In genomic region chr12:96192926-96193573, GRCh38 we compare ENCODE assay signal across 1 cellular context.
TF ChIP-seq lines count a peak whose summit lies in the region.

No MANE protein-coding gene starts in this region.

TF ChIP-seq in WTC11, 78 proteins besides CTCF, POLR2A, EP300 and RAD21 (continued from another document):
- no peak for TF ChIP-seq ZNF425 (CRISPR knock-in tag; conservative IDR thresholded peaks at IDR 0.05)
- no peak for TF ChIP-seq SOX15 (CRISPR knock-in tag; IDR thresholded peaks at IDR 0.05)
- no peak for TF ChIP-seq ZNF232 (CRISPR knock-in tag; IDR thresholded peaks at IDR 0.05)
